14 cellular contexts compared by ENCODE assay signal in the genomic region with DNA sequence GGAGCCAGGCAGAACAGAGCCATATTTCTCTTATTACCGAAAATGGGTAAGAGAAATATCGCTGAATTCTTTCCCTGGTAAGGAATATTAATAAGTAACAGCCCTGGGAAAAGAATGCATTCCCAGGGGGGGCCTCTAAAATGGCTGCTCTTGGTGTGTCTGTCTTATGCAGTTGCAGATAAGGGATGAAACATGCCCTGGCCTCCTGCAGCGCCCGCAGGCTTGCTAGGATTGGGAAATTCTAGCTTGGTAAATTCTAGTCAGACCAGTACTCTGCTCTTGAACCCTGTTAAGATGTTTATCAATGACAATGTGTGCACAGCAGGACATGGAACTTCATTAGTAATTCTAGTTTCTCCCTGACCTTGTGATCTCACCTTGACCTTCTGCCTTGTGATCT. TPM values are rescaled to one million over a fixed set of nuclear protein-coding genes. Genes with fewer than 3 reads are reported as not detected.
"Had no signal": no experiment of that assay in that cellular context is flagged by ENCODE, and none has a peak within 500 bp of the region (broad histone marks: within the 10 kb centered on the region; RNA-seq: fewer than 3 reads in every experiment).

No MANE protein-coding gene starts in this region.

RNA-seq across cellular contexts. Expression of gene DDC, which starts 18.1 kb away (rescaled TPM):
- total RNA-seq: activated CD4-positive, alpha-beta memory T cell treated with anti-CD3 and anti-CD28 coated beads, Interleukin-2, amount 10 ng/mL, durations not matched to agents 7 days and 5 days; activated CD4-positive, alpha-beta T cell treated with anti-CD3 and anti-CD28 coated beads, Interleukin-2, amount 10 ng/mL, durations not matched to agents 7 days and 5 days; activated CD8-positive, alpha-beta memory T cell treated with anti-CD3 and anti-CD28 coated beads, Interleukin-2, amount 10 ng/mL, durations not matched to agents 7 days and 5 days; activated CD8-positive, alpha-beta T cell treated with anti-CD3 and anti-CD28 coated beads, Interleukin-2, amount 10 ng/mL, durations not matched to agents 7 days and 5 days; activated naive CD8-positive, alpha-beta T cell treated with anti-CD3 and anti-CD28 coated beads, Interleukin-2, amount 10 ng/mL, durations not matched to agents 7 days and 5 days; activated T-helper 2 cell treated with anti-CD3 and anti-CD28 coated beads, Interferon-gamma antibody, Interleukin-2, Interleukin-4, amounts not matched to agents 10 μg/mL and 5 μg/mL and 100 μg/mL, durations not matched to agents 14 hours and 24 hours and 36 hours; ascending aorta; bronchial epithelial cell; cardiac muscle cell; chondrocyte; T-helper 1 cell treated with Interleukin-12 subunit alpha and Interleukin-12 subunit beta and Interleukin-4 antibody, amounts not matched to agents 30 ng/mL and 1 ng/mL, for 36 hours; T-helper 17 cell; T-helper 2 cell treated with Interferon-gamma antibody and Interleukin-4, amounts not matched to agents 100 ng/mL and 5 ng/mL, for 36 hours; WTC11 had no signal
- polyA plus RNA-seq: cardiac muscle cell had no signal
